In genomic region chr1:232950919-232951579, GRCh38 we compare ENCODE assay signal across 8 cellular contexts. TPM values are rescaled to one million over a fixed set of nuclear protein-coding genes. Genes with fewer than 3 reads are reported as not detected.
A peak's percentile ranks its signal among the peaks of the same experiment; 100 is the strongest.
DNase-seq lines count a peak whose midpoint lies in the region; ATAC-seq and TF ChIP-seq lines count a peak whose summit lies in the region.

No MANE protein-coding gene starts in this region.

- H3K27me3 ChIP-seq in esophagus squamous epithelium = peaks cover 0 to 3% (median 0%) of the 10 kb centered on the region in 4 donors

- peak overlapping the region; percentile 90 to 94 for H3K27ac Mint-ChIP-seq in natural killer cell

- peak; percentile 58 for DNase-seq in DMS53 (lab: John Stamatoyannopoulos, UW)
- DNase-seq in DMS53 treated with DMSO at 0.1 percent for 48 hours (lab: John Stamatoyannopoulos, UW; ENCODE audit: unreplicated experiment) = no peak
- peak; percentile 67 for DNase-seq in M059J (ENCODE audit: low read depth)
- DNase-seq in activated CD4-positive, alpha-beta T cell treated with anti-CD3 and anti-CD28 coated beads, Interleukin-2, amount 50 U/mL, for 48 hours = peak; percentile 23 to 37
- no peak for DNase-seq in esophagus squamous epithelium (lab: John Stamatoyannopoulos, UW)
- DNase-seq in natural killer cell = peak; percentile 34

- peak overlapping the region; percentile 85 to 89 (median 88) for H3K27ac ChIP-seq in esophagus squamous epithelium

- H3K4me1 Mint-ChIP-seq in natural killer cell = peaks cover 39 to 47% of the 10 kb centered on the region in 2 donors

- H3K27me3 Mint-ChIP-seq in natural killer cell (ENCODE audit: low read depth in 2 of 2) = no peaks in the 10 kb centered on the region

- H3K4me3 Mint-ChIP-seq in natural killer cell = peak overlapping the region; percentile 93

- H3K4me3 ChIP-seq in esophagus squamous epithelium = peak overlapping the region; percentile 62 to 91 (median 78)

- TF ChIP-seq POLR2A in esophagus squamous epithelium (IDR thresholded peaks at IDR 0.05) = no peak

- intact Hi-C loops in esophagus squamous epithelium (cut with DNase I) = loop anchor here (10.0 kb wide), 1 partner anchor 316 kb away; the partner anchor contains the start of gene SIPA1L2
- intact Hi-C loops in natural killer cell (cut with micrococcal nuclease) = loop anchor here (1.0 to 2.0 kb wide), 2 partner anchors 146 to 316 kb away; partner anchors contain the start of gene MAP10

- ATAC-seq in GM21723 (IDR thresholded peaks at IDR 0.05; ENCODE audit: unreplicated experiment) (peak; percentile 30), natural killer cell (peak; percentile 29 to 42 (median 30)), HG03457 (IDR thresholded peaks at IDR 0.05; ENCODE audit: unreplicated experiment) (no peak)

- WGBS in esophagus squamous epithelium, 2 donors = 7 to 9% methylated on average over 10 to 13 of the region's 13 CpGs

- peaks cover 12 to 33% (median 18%) of the 10 kb centered on the region in 3 donors for H3K4me1 ChIP-seq in esophagus squamous epithelium

- TF ChIP-seq CTCF in esophagus squamous epithelium (IDR thresholded peaks at IDR 0.05) = no peak
- no peak for TF ChIP-seq CTCF in natural killer cell (IDR thresholded peaks at IDR 0.05)

- H3K9me3 Mint-ChIP-seq in natural killer cell = no peaks in the 10 kb centered on the region

- no peaks in the 10 kb centered on the region for H3K36me3 Mint-ChIP-seq in natural killer cell

- peaks cover 0 to 6% (median 2%) of the 10 kb centered on the region in 3 donors for H3K36me3 ChIP-seq in esophagus squamous epithelium

- no peaks in the 10 kb centered on the region for H3K9me3 ChIP-seq in esophagus squamous epithelium

RNA-seq across cellular contexts. Expression of gene NTPCR, which starts 0.6 kb away (rescaled TPM):
- total RNA-seq in M059J (2014; rRNA removed; shearing (Covaris generic)) = 67.2 and 92.3 TPM in 2 replicates
- total RNA-seq in esophagus squamous epithelium (10 to 100 TPM; 19.9 to 35.8 (median 23.4) TPM), natural killer cell (10 to 100 TPM; 12.9 to 25.7 (median 17.4) TPM)

Comparison
In these comparisons a context has a peak if more than half of its experiments do, and no peak if none do; other contexts are left out.
1. DNase-seq: peak in DMS53 (single experiment), M059J (single experiment), activated CD4-positive, alpha-beta T cell treated with anti-CD3 and anti-CD28 coated beads, Interleukin-2, amount 50 U/mL, for 48 hours (2 of 2) and natural killer cell (single experiment); none in DMS53 treated with DMSO at 0.1 percent for 48 hours (single experiment) and esophagus squamous epithelium (single experiment).